11 cellular contexts compared by ENCODE assay signal in genomic region chr6:24930386-24930785, GRCh38. TPM values are rescaled to one million over a fixed set of nuclear protein-coding genes. Genes with fewer than 3 reads are reported as not detected.
DNase-seq lines count a peak whose midpoint lies in the region; ATAC-seq and TF ChIP-seq lines count a peak whose summit lies in the region.
"Had no signal": no experiment of that assay in that cellular context is flagged by ENCODE, and none has a peak within 500 bp of the region (broad histone marks: within the 10 kb centered on the region; RNA-seq: fewer than 3 reads in every experiment).

No MANE protein-coding gene starts in this region.

- no peaks in the 10 kb centered on the region for H4K20me1 ChIP-seq in mammary epithelial cell (ENCODE audit: insufficient read depth, low read length)

- H3K4me1 Mint-ChIP-seq in CD4-positive, alpha-beta memory T cell = peaks cover 31 to 66% (median 47%) of the 10 kb centered on the region in 4 donors
- H3K4me1 Mint-ChIP-seq in endodermal cell (peaks cover 58% of the 10 kb centered on the region), nephron progenitor cell (peaks cover 72% of the 10 kb centered on the region)

- POLR2A ChIA-PET in CD4-positive, alpha-beta memory T cell (lab: Charles Lee; ENCODE audit: partially characterized antibody) = interaction anchor here (0.5 to 22.9 kb wide), 7 partner anchors 9 to 74 kb away, joined by 3 to 1351 read pairs (median 7); no protein-coding TSS in a partner anchor

- H3K9me3 ChIP-seq in CD4-positive, alpha-beta memory T cell (ENCODE audit: control insufficient read depth in 1 of 2, low read length in 2 of 2) = no peaks in the 10 kb centered on the region
- H3K9me3 ChIP-seq in endodermal cell (ENCODE audit: control insufficient read depth, low read length) (no peaks in the 10 kb centered on the region), mammary epithelial cell (replicated peaks; ENCODE audit: insufficient read depth, low read length) (no peaks in the 10 kb centered on the region)
- H3K9me3 ChIP-seq: esophagus squamous epithelium had no signal

- H3K27ac Mint-ChIP-seq in CD4-positive, alpha-beta memory T cell = peak overlapping the region; percentile 73 to 94 (median 84)
- no peak overlapping the region for H3K27ac Mint-ChIP-seq in endodermal cell
- peak overlapping the region; percentile 98 for H3K27ac Mint-ChIP-seq in nephron progenitor cell

- in situ Hi-C loops in mammary epithelial cell (cut with MboI; ENCODE audit: low sequenced_read_pairs in 2 of 2) = no loop called here

- TF ChIP-seq CTCF in endodermal cell (conservative IDR thresholded peaks at IDR 0.05) (no peak), nephron progenitor cell (IDR thresholded peaks at IDR 0.05) (no peak), mammary epithelial cell (conservative IDR thresholded peaks at IDR 0.05 in 1 of 2, IDR thresholded peaks at IDR 0.05 in 1 of 2; ENCODE audit: extremely low read depth in 1 of 2, insufficient read depth in 1 of 2, low read depth in 1 of 2, low read length in 2 of 2) (no peak)

- CTCF ChIA-PET in CD4-positive, alpha-beta memory T cell (lab: Charles Lee; ENCODE audit: partially characterized antibody) = interaction anchor here (2.0 to 15.0 kb wide), 4 partner anchors 22 to 88 kb away, joined by 6 to 333 read pairs (median 134); no protein-coding TSS in a partner anchor
- CTCF ChIA-PET in mammary epithelial cell (lab: Charles Lee; ENCODE audit: low non-redundant PET) = no interaction called here

- no peaks in the 10 kb centered on the region for H3K79me2 ChIP-seq in mammary epithelial cell (ENCODE audit: insufficient read depth, low read length)

- peaks cover 79 to 85% of the 10 kb centered on the region in 2 donors for H3K36me3 Mint-ChIP-seq in CD4-positive, alpha-beta memory T cell
- H3K36me3 Mint-ChIP-seq in endodermal cell (ENCODE audit: low read depth) = peaks cover 5% of the 10 kb centered on the region
- H3K36me3 Mint-ChIP-seq in nephron progenitor cell (ENCODE audit: low read depth) = peaks cover 6% of the 10 kb centered on the region

- intact Hi-C loops in CD4-positive, alpha-beta memory T cell (cut with micrococcal nuclease) = no loop called here
- intact Hi-C loops in mammary epithelial cell (cut with micrococcal nuclease) = loop anchor here (5.0 kb wide), 1 partner anchor 42 kb away; no protein-coding TSS in a partner anchor

- WGBS in endodermal cell (ENCODE audit: insufficient coverage in 1 of 2, insufficient read length in 1 of 2), 2 experiments = 45 to 73% methylated on average over 1 of the region's 1 CpG
- 13% methylated on average over 1 of the region's 1 CpG for WGBS in mammary epithelial cell (ENCODE audit: low coverage, missing lambda C conversion rate)

- no peak overlapping the region for H2AFZ ChIP-seq in mammary epithelial cell (ENCODE audit: low read depth, low read length)

- peak overlapping the region; percentile 62 to 96 for H3K4me3 ChIP-seq in CD4-positive, alpha-beta memory T cell (ENCODE audit: low read length in 2 of 2)
- H3K4me3 ChIP-seq in endodermal cell (ENCODE audit: low read length) (no peak overlapping the region), mammary epithelial cell (replicated peaks in 1 of 3; ENCODE audit: insufficient read depth in 1 of 3, low read depth in 2 of 3, low read length in 3 of 3) (no peak overlapping the region)
- H3K4me3 ChIP-seq: esophagus squamous epithelium had no signal

- no peak for DNase-seq in CD4-positive, alpha-beta memory T cell
- DNase-seq in M059J (ENCODE audit: low read depth) = peak; percentile 60
- DNase-seq in endodermal cell = no peak
- DNase-seq in nephron progenitor cell = peak; percentile 77
- DNase-seq in DMS153 treated with DMSO at 0.1 percent for 48 hours (lab: John Stamatoyannopoulos, UW; ENCODE audit: unreplicated experiment) = no peak
- DNase-seq in mammary epithelial cell = no peak
- DNase-seq in occipital lobe (lab: John Stamatoyannopoulos, UW) = no peak
- DNase-seq: esophagus squamous epithelium, NCI-H1694, nucleus accumbens had no signal

- peak overlapping the region; percentile 53 for H3K27ac ChIP-seq in CD4-positive, alpha-beta memory T cell (ENCODE audit: low read depth, low read length)
- peak overlapping the region; percentile 20 for H3K27ac ChIP-seq in endodermal cell (ENCODE audit: low read depth, low read length)
- H3K27ac ChIP-seq in mammary epithelial cell (ENCODE audit: insufficient read depth, low read depth, low read length) = no peak overlapping the region
- H3K27ac ChIP-seq: esophagus squamous epithelium had no signal

- no peak overlapping the region for H3K9ac ChIP-seq in endodermal cell (ENCODE audit: extremely low read depth, low read length, poor library complexity, severe bottlenecking)
- H3K9ac ChIP-seq in mammary epithelial cell (ENCODE audit: insufficient read depth, low read length) = no peak overlapping the region

- dilution Hi-C loops in mammary epithelial cell (cut with HindIII; ENCODE audit: low sequenced_read_pairs) = no loop called here

- no peak for ATAC-seq in GM21825 (IDR thresholded peaks at IDR 0.05; ENCODE audit: unreplicated experiment)

- H3K27me3 ChIP-seq in CD4-positive, alpha-beta memory T cell (ENCODE audit: insufficient read depth, low read length) = no peaks in the 10 kb centered on the region
- H3K27me3 ChIP-seq in endodermal cell (ENCODE audit: control insufficient read depth, insufficient read depth, low read length, poor library complexity, severe bottlenecking) = no peaks in the 10 kb centered on the region
- no peaks in the 10 kb centered on the region for H3K27me3 ChIP-seq in mammary epithelial cell (ENCODE audit: insufficient read depth, low read length)
- H3K27me3 ChIP-seq: esophagus squamous epithelium had no signal

- peaks cover 66% of the 10 kb centered on the region for H3K4me1 ChIP-seq in CD4-positive, alpha-beta memory T cell (ENCODE audit: insufficient read depth, low read length)
- H3K4me1 ChIP-seq in endodermal cell (ENCODE audit: control insufficient read depth, insufficient read depth, low read length) (peaks cover 16% of the 10 kb centered on the region), mammary epithelial cell (ENCODE audit: insufficient read depth, low read length) (no peaks in the 10 kb centered on the region)

- H3K27me3 Mint-ChIP-seq in CD4-positive, alpha-beta memory T cell = peaks cover 0 to 1% of the 10 kb centered on the region in 2 donors
- no peaks in the 10 kb centered on the region for H3K27me3 Mint-ChIP-seq in endodermal cell (ENCODE audit: insufficient read depth)
- peaks cover 10% of the 10 kb centered on the region for H3K27me3 Mint-ChIP-seq in nephron progenitor cell (ENCODE audit: low read depth, poor library complexity)

- H3K36me3 ChIP-seq in CD4-positive, alpha-beta memory T cell (ENCODE audit: insufficient read depth, low read length) = peaks cover 47% of the 10 kb centered on the region
- H3K36me3 ChIP-seq in endodermal cell (ENCODE audit: control insufficient read depth, insufficient read depth, low read length) (no peaks in the 10 kb centered on the region), mammary epithelial cell (ENCODE audit: insufficient read depth, low read length) (no peaks in the 10 kb centered on the region)
- H3K36me3 ChIP-seq: esophagus squamous epithelium had no signal

- peak overlapping the region; percentile 96 to 100 (median 99) for H3K4me3 Mint-ChIP-seq in CD4-positive, alpha-beta memory T cell
- no peak overlapping the region for H3K4me3 Mint-ChIP-seq in endodermal cell
- H3K4me3 Mint-ChIP-seq in nephron progenitor cell = peak overlapping the region; percentile 33

- no TSS peak for BruUV-seq in mammary epithelial cell (replicated peaks; lab: Mats Ljungman, UMichigan)

- H3K4me2 ChIP-seq in mammary epithelial cell (ENCODE audit: insufficient read depth, low read depth, low read length) = no peak overlapping the region

- H3K9me3 Mint-ChIP-seq in CD4-positive, alpha-beta memory T cell = peaks cover 0 to 4% (median 0%) of the 10 kb centered on the region in 8 donors
- H3K9me3 Mint-ChIP-seq in endodermal cell (peaks cover 6% of the 10 kb centered on the region), nephron progenitor cell (peaks cover 7% of the 10 kb centered on the region)

RNA-seq across cellular contexts. Expression of gene RIPOR2, which starts 5.4 kb away (rescaled TPM):
- total RNA-seq in CD4-positive, alpha-beta memory T cell = 100 to 1,000 TPM; 420 to 432 TPM
- polyA plus RNA-seq in CD4-positive, alpha-beta memory T cell = 100 to 1,000 TPM; 431 to 458 TPM
- total RNA-seq in M059J (2014; rRNA removed; shearing (Covaris generic)) = 18.6 and 22.9 TPM in 2 replicates
- total RNA-seq in endodermal cell (10 to 100 TPM in 1 of 2 donors, 1 to 10 TPM in 1; 9.3 to 10.4 TPM), mammary epithelial cell (under 1 TPM; under 0.01 to 0.19 TPM), occipital lobe (17.8 TPM)
- polyA plus RNA-seq in endodermal cell (2013, experiment 1 of 2) = 7.0 TPM
- 6.5 TPM for polyA plus RNA-seq in endodermal cell (2013, experiment 2 of 2)
- polyA plus RNA-seq in mammary epithelial cell = 0.16 TPM
- not detected for polyA minus RNA-seq in mammary epithelial cell

Comparison
In these comparisons a context has a peak if more than half of its experiments do, and no peak if none do; other contexts are left out.
1. DNase-seq: peak in M059J (single experiment) and nephron progenitor cell (single experiment); none in CD4-positive, alpha-beta memory T cell (0 of 5), endodermal cell (single experiment), DMS153 treated with DMSO at 0.1 percent for 48 hours (single experiment), mammary epithelial cell (single experiment) and occipital lobe (single experiment).
2. H3K4me3 ChIP-seq: peak in CD4-positive, alpha-beta memory T cell (2 of 2); none in endodermal cell (single experiment) and mammary epithelial cell (0 of 3).
3. RNA of gene RIPOR2, which starts 5.4 kb away (total RNA-seq): 420 to 432 TPM in CD4-positive, alpha-beta memory T cell; 18.6 to 22.9 TPM in M059J, 17.8 TPM in occipital lobe (single experiment), 9.3 to 10.4 TPM in endodermal cell and under 0.01 to 0.19 TPM in mammary epithelial cell; every median in the first group is over 10 times any median in the second.